Comparison of ENCODE assay signal across 12 cellular contexts in genomic region chr14:38808734-38809455, GRCh38.
DNase-seq lines count a peak whose midpoint lies in the region; FAIRE-seq and TF ChIP-seq lines count a peak whose summit lies in the region.
"Had no signal": no experiment of that assay in that cellular context is flagged by ENCODE, and none has a peak within 500 bp of the region (broad histone marks: within the 10 kb centered on the region; RNA-seq: fewer than 3 reads in every experiment).

No MANE protein-coding gene starts in this region.

- no peaks in the 10 kb centered on the region for H3K9me3 ChIP-seq in trophoblast cell (ENCODE audit: insufficient read depth, low read depth, low read length)
- H3K9me3 ChIP-seq: thoracic aorta had no signal

- H3K27ac Mint-ChIP-seq in activated CD4-positive, alpha-beta memory T cell treated with anti-CD3 and anti-CD28 coated beads for 36 hours: no peak overlapping the region
- no peak overlapping the region for H3K27ac Mint-ChIP-seq in activated CD4-positive, alpha-beta memory T cell treated with anti-CD3 and anti-CD28 coated beads, Interleukin-2, amount 10 ng/mL, durations not matched to agents 7 days and 5 days

- no peak overlapping the region for H3K18ac ChIP-seq in trophoblast cell (ENCODE audit: low read length)

- H3K36me3 ChIP-seq in bronchial epithelial cell (ENCODE audit: control insufficient read depth, insufficient read depth, low read length): no peaks in the 10 kb centered on the region
- no peaks in the 10 kb centered on the region for H3K36me3 ChIP-seq in trophoblast cell (ENCODE audit: control insufficient read depth in 1 of 2, insufficient read depth in 2 of 2, low read length in 2 of 2)
- H3K36me3 ChIP-seq: thoracic aorta had no signal

- no CpG with 5 or more reads among the region's 7 CpGs for WGBS in trophoblast cell (ENCODE audit: extremely low coverage, insufficient coverage, insufficient read length)

- H2AFZ ChIP-seq in trophoblast cell (ENCODE audit: insufficient read depth, low read length, poor library complexity): no peak overlapping the region

- H3K27me3 ChIP-seq in bronchial epithelial cell (ENCODE audit: control insufficient read depth, insufficient read depth, low read length) (no peaks in the 10 kb centered on the region), trophoblast cell (ENCODE audit: insufficient read depth, low read length) (no peaks in the 10 kb centered on the region)

- H4K91ac ChIP-seq in trophoblast cell (ENCODE audit: low read depth, low read length): no peak overlapping the region

- no peak for FAIRE-seq in bronchial epithelial cell (lab: Jason Lieb, UNC)

- H3K23ac ChIP-seq in trophoblast cell (ENCODE audit: low read length): no peak overlapping the region

- no peaks in the 10 kb centered on the region for H3K79me1 ChIP-seq in trophoblast cell (ENCODE audit: low read length)

- CTCF ChIA-PET in activated CD4-positive, alpha-beta memory T cell treated with anti-CD3 and anti-CD28 coated beads for 36 hours (lab: Charles Lee): interaction anchor here (0.5 to 1.7 kb wide), 2 partner anchors 207 to 687 kb away, joined by 3 read pairs; no protein-coding TSS in a partner anchor
- CTCF ChIA-PET in activated CD4-positive, alpha-beta memory T cell treated with anti-CD3 and anti-CD28 coated beads, Interleukin-2, amount 10 ng/mL, durations not matched to agents 7 days and 5 days (lab: Charles Lee): interaction anchor here (1.0 kb wide), 1 partner anchor 16 kb away, joined by 3 read pairs; no protein-coding TSS in a partner anchor

- H3K9me3 Mint-ChIP-seq in activated CD4-positive, alpha-beta memory T cell treated with anti-CD3 and anti-CD28 coated beads for 36 hours: peaks cover 3% of the 10 kb centered on the region
- H3K9me3 Mint-ChIP-seq in activated CD4-positive, alpha-beta memory T cell treated with anti-CD3 and anti-CD28 coated beads, Interleukin-2, amount 10 ng/mL, durations not matched to agents 7 days and 5 days: peaks cover 2% of the 10 kb centered on the region

- H3K4me3 ChIP-seq in Jurkat, Clone E6-1 (ENCODE audit: low read length): no peak overlapping the region
- H3K4me3 ChIP-seq in bronchial epithelial cell (ENCODE audit: low read depth, low read length) (no peak overlapping the region), trophoblast cell (ENCODE audit: low read depth, low read length) (no peak overlapping the region)
- H3K4me3 ChIP-seq: thoracic aorta had no signal

- no peak overlapping the region for H3K4me2 ChIP-seq in trophoblast cell (ENCODE audit: low read length)

- no peak overlapping the region for H2AK5ac ChIP-seq in trophoblast cell (ENCODE audit: low read length)

- peak overlapping the region; percentile 47 for H4K12ac ChIP-seq in trophoblast cell (ENCODE audit: low read depth, low read length)

- H3K79me2 ChIP-seq in trophoblast cell (ENCODE audit: control insufficient read depth, insufficient read depth, low read length, poor library complexity): no peaks in the 10 kb centered on the region

- peak; percentile 4 for TF ChIP-seq CTCF in bronchial epithelial cell (IDR thresholded peaks at IDR 0.05; ENCODE audit: insufficient read depth, low read length, severe bottlenecking)

- H3K9ac ChIP-seq in trophoblast cell (ENCODE audit: low read length): no peak overlapping the region

- no peak overlapping the region for H3K27ac ChIP-seq in trophoblast cell (ENCODE audit: low read depth, low read length)
- H3K27ac ChIP-seq: thoracic aorta had no signal

- POLR2A ChIA-PET in activated CD4-positive, alpha-beta memory T cell treated with anti-CD3 and anti-CD28 coated beads for 36 hours (lab: Charles Lee): no interaction called here
- POLR2A ChIA-PET in activated CD4-positive, alpha-beta memory T cell treated with anti-CD3 and anti-CD28 coated beads, Interleukin-2, amount 10 ng/mL, durations not matched to agents 7 days and 5 days (lab: Charles Lee): no interaction called here

- H3K27me3 Mint-ChIP-seq in activated CD4-positive, alpha-beta memory T cell treated with anti-CD3 and anti-CD28 coated beads for 36 hours: peaks cover 2% of the 10 kb centered on the region
- no peaks in the 10 kb centered on the region for H3K27me3 Mint-ChIP-seq in activated CD4-positive, alpha-beta memory T cell treated with anti-CD3 and anti-CD28 coated beads, Interleukin-2, amount 10 ng/mL, durations not matched to agents 7 days and 5 days

- H2BK12ac ChIP-seq in trophoblast cell (ENCODE audit: low read length): no peak overlapping the region

- no peak overlapping the region for H3K4me3 Mint-ChIP-seq in activated CD4-positive, alpha-beta memory T cell treated with anti-CD3 and anti-CD28 coated beads for 36 hours
- no peak overlapping the region for H3K4me3 Mint-ChIP-seq in activated CD4-positive, alpha-beta memory T cell treated with anti-CD3 and anti-CD28 coated beads, Interleukin-2, amount 10 ng/mL, durations not matched to agents 7 days and 5 days

- peak overlapping the region; percentile 16 for H4K8ac ChIP-seq in trophoblast cell (ENCODE audit: low read depth, low read length)

- H3K4ac ChIP-seq in trophoblast cell (ENCODE audit: low read depth, low read length): no peak overlapping the region

- intact Hi-C loops in activated CD4-positive, alpha-beta memory T cell treated with anti-CD3 and anti-CD28 coated beads for 36 hours (cut with micrococcal nuclease): no loop called here

- no peaks in the 10 kb centered on the region for H3K4me1 Mint-ChIP-seq in activated CD4-positive, alpha-beta memory T cell treated with anti-CD3 and anti-CD28 coated beads for 36 hours (ENCODE audit: low read depth)
- no peaks in the 10 kb centered on the region for H3K4me1 Mint-ChIP-seq in activated CD4-positive, alpha-beta memory T cell treated with anti-CD3 and anti-CD28 coated beads, Interleukin-2, amount 10 ng/mL, durations not matched to agents 7 days and 5 days

- peak; percentile 14 for DNase-seq in activated CD4-positive, alpha-beta memory T cell treated with anti-CD3 and anti-CD28 coated beads for 36 hours
- no peak for DNase-seq in activated CD4-positive, alpha-beta memory T cell treated with anti-CD3 and anti-CD28 coated beads, Interleukin-2, amount 10 ng/mL, durations not matched to agents 7 days and 5 days
- peak; percentile 7 for DNase-seq in Jurkat, Clone E6-1 (ENCODE audit: low read depth, low spot score)
- DNase-seq in bronchial epithelial cell (ENCODE audit: low read depth) (peak; percentile 46), trophoblast cell (no peak), kidney glomerular epithelial cell (lab: John Stamatoyannopoulos, UW) (no peak), GOT3 (lab: John Stamatoyannopoulos, UW) (no peak), COLO829 (ENCODE audit: low spot score) (no peak)
- DNase-seq: ACHN, NCI-H2171, right cardiac atrium had no signal

- no peaks in the 10 kb centered on the region for H3K36me3 Mint-ChIP-seq in activated CD4-positive, alpha-beta memory T cell treated with anti-CD3 and anti-CD28 coated beads for 36 hours
- no peaks in the 10 kb centered on the region for H3K36me3 Mint-ChIP-seq in activated CD4-positive, alpha-beta memory T cell treated with anti-CD3 and anti-CD28 coated beads, Interleukin-2, amount 10 ng/mL, durations not matched to agents 7 days and 5 days (ENCODE audit: low read depth)

- no peak overlapping the region for H2BK5ac ChIP-seq in trophoblast cell (ENCODE audit: low read depth, low read length, poor library complexity)

- no peak overlapping the region for H2BK120ac ChIP-seq in trophoblast cell (ENCODE audit: insufficient read depth, low read length, poor library complexity)

- no peak overlapping the region for H3K14ac ChIP-seq in trophoblast cell (ENCODE audit: low read length)

- H3K4me1 ChIP-seq in trophoblast cell (ENCODE audit: control insufficient read depth in 1 of 2, insufficient read depth in 2 of 2, low read length in 2 of 2): no peaks in the 10 kb centered on the region

Comparison
In these comparisons a context has a peak if more than half of its experiments do, and no peak if none do; other contexts are left out.
1. DNase-seq: peak in activated CD4-positive, alpha-beta memory T cell treated with anti-CD3 and anti-CD28 coated beads for 36 hours (single experiment), Jurkat, Clone E6-1 (single experiment) and bronchial epithelial cell (single experiment); none in activated CD4-positive, alpha-beta memory T cell treated with anti-CD3 and anti-CD28 coated beads, Interleukin-2, amount 10 ng/mL, durations not matched to agents 7 days and 5 days (single experiment), trophoblast cell (0 of 2), kidney glomerular epithelial cell (single experiment), GOT3 (single experiment) and COLO829 (single experiment).